Comparison of ENCODE assay signal across 17 cellular contexts in genomic region chr1:174971902-174972301, GRCh38. TPM values are rescaled to one million over a fixed set of nuclear protein-coding genes. Genes with fewer than 3 reads are reported as not detected.
DNase-seq lines count a peak whose midpoint lies in the region; TF ChIP-seq lines count a peak whose summit lies in the region.
"Had no signal": no experiment of that assay in that cellular context is flagged by ENCODE, and none has a peak within 500 bp of the region (broad histone marks: within the 10 kb centered on the region; RNA-seq: fewer than 3 reads in every experiment).

No MANE protein-coding gene starts in this region.

- no peaks in the 10 kb centered on the region for H3K27me3 ChIP-seq in stomach
- H3K27me3 ChIP-seq in sigmoid colon, result no peaks in the 10 kb centered on the region
- H3K27me3 ChIP-seq: heart right ventricle, tibial nerve had no signal

- no peak for TF ChIP-seq CTCF in stomach (IDR thresholded peaks at IDR 0.05)
- TF ChIP-seq CTCF in sigmoid colon (IDR thresholded peaks at IDR 0.05), result no peak

- peak overlapping the region in 3 of 5 donors; percentile 11 to 47 (median 31) for H3K27ac ChIP-seq in stomach
- no peak overlapping the region for H3K27ac ChIP-seq in sigmoid colon

- no peak for TF ChIP-seq EP300 in stomach (IDR thresholded peaks at IDR 0.05)
- TF ChIP-seq EP300 in sigmoid colon (IDR thresholded peaks at IDR 0.05), result no peak

- H3K36me3 ChIP-seq in stomach, result peaks cover 0 to 36% (median 7%) of the 10 kb centered on the region in 4 donors
- no peaks in the 10 kb centered on the region for H3K36me3 ChIP-seq in sigmoid colon

- 26 to 65% (median 39%) methylated on average over 2 of the region's 2 CpGs for WGBS in stomach, 5 donors
- 86 to 89% methylated on average over 2 of the region's 2 CpGs for WGBS in sigmoid colon, 2 donors

- H3K27ac Mint-ChIP-seq in T-helper 1 cell treated with Interleukin-12 subunit alpha and Interleukin-12 subunit beta and Interleukin-4 antibody, amounts not matched to agents 30 μg/mL and 1 μg/mL, for 36 hours, result peak overlapping the region; percentile 67
- peak overlapping the region; percentile 5 to 92 (median 88) for H3K27ac Mint-ChIP-seq in immature natural killer cell

- no peaks in the 10 kb centered on the region for H3K27me3 Mint-ChIP-seq in T-helper 1 cell treated with Interleukin-12 subunit alpha and Interleukin-12 subunit beta and Interleukin-4 antibody, amounts not matched to agents 30 μg/mL and 1 μg/mL, for 36 hours (ENCODE audit: low read depth)
- H3K27me3 Mint-ChIP-seq in immature natural killer cell (ENCODE audit: low read depth in 3 of 3), result peaks cover 10 to 21% (median 20%) of the 10 kb centered on the region in 3 donors
- H3K27me3 Mint-ChIP-seq: activated T-cell treated with anti-CD3 and anti-CD28 coated beads, Interleukin-2, amount 50 U/mL, for 24 hours had no signal

- TF ChIP-seq POLR2A in stomach (IDR thresholded peaks at IDR 0.05) (no peak), sigmoid colon (IDR thresholded peaks at IDR 0.05) (no peak)

- H3K4me3 Mint-ChIP-seq in T-helper 1 cell treated with Interleukin-12 subunit alpha and Interleukin-12 subunit beta and Interleukin-4 antibody, amounts not matched to agents 30 μg/mL and 1 μg/mL, for 36 hours, result no peak overlapping the region
- peak overlapping the region; percentile 55 to 79 (median 68) for H3K4me3 Mint-ChIP-seq in immature natural killer cell
- H3K4me3 Mint-ChIP-seq: activated T-cell treated with anti-CD3 and anti-CD28 coated beads, Interleukin-2, amount 50 U/mL, for 24 hours had no signal

- no peaks in the 10 kb centered on the region for H3K9me3 Mint-ChIP-seq in T-helper 1 cell treated with Interleukin-12 subunit alpha and Interleukin-12 subunit beta and Interleukin-4 antibody, amounts not matched to agents 30 μg/mL and 1 μg/mL, for 36 hours
- no peaks in the 10 kb centered on the region for H3K9me3 Mint-ChIP-seq in immature natural killer cell
- H3K9me3 Mint-ChIP-seq: activated T-cell treated with anti-CD3 and anti-CD28 coated beads, Interleukin-2, amount 50 U/mL, for 24 hours had no signal

- no peak overlapping the region for H3K4me3 ChIP-seq in stomach
- no peak overlapping the region for H3K4me3 ChIP-seq in sigmoid colon
- H3K4me3 ChIP-seq: heart right ventricle, tibial nerve had no signal

- no peaks in the 10 kb centered on the region for H3K9me3 ChIP-seq in stomach
- H3K9me3 ChIP-seq in sigmoid colon, result no peaks in the 10 kb centered on the region
- H3K9me3 ChIP-seq: Caco-2, heart right ventricle, tibial nerve had no signal

- H3K4me1 ChIP-seq in stomach (peaks cover 7 to 46% (median 36%) of the 10 kb centered on the region in 4 donors), sigmoid colon (peaks cover 0 to 10% (median 4%) of the 10 kb centered on the region in 4 donors)

- intact Hi-C loops in stomach (cut with DNase I; ENCODE audit: low total_unique reads), result no loop called here
- intact Hi-C loops in sigmoid colon (cut with DNase I), result no loop called here

- peaks cover 50% of the 10 kb centered on the region for H3K36me3 Mint-ChIP-seq in T-helper 1 cell treated with Interleukin-12 subunit alpha and Interleukin-12 subunit beta and Interleukin-4 antibody, amounts not matched to agents 30 μg/mL and 1 μg/mL, for 36 hours (ENCODE audit: low read depth)
- peaks cover 26 to 34% (median 33%) of the 10 kb centered on the region in 3 donors for H3K36me3 Mint-ChIP-seq in immature natural killer cell

- DNase-seq in T-helper 1 cell, result no peak
- peak; percentile 46 for DNase-seq in RPMI8226
- no peak for DNase-seq in immature natural killer cell
- no peak for DNase-seq in stomach
- DNase-seq in SIG-M5 (lab: John Stamatoyannopoulos, UW), result no peak
- DNase-seq in effector CD4-positive, alpha-beta T cell, result no peak
- DNase-seq in sigmoid colon, result no peak
- DNase-seq: activated CD4-positive, CD25-positive, alpha-beta regulatory T cell treated with anti-CD3 and anti-CD28 coated beads, Interleukin-2, amount 50 U/mL, for 72 hours; activated T-cell treated with anti-CD3 and anti-CD28 coated beads, Interleukin-2, amount 50 U/mL, for 24 hours; Caco-2; GF-D8; heart right ventricle; kidney glomerular epithelial cell; NCI-H1092; NCI-H2227 treated with DMSO at 0.1 percent for 48 hours had no signal

- peaks cover 61% of the 10 kb centered on the region for H3K4me1 Mint-ChIP-seq in T-helper 1 cell treated with Interleukin-12 subunit alpha and Interleukin-12 subunit beta and Interleukin-4 antibody, amounts not matched to agents 30 μg/mL and 1 μg/mL, for 36 hours (ENCODE audit: low read depth)
- H3K4me1 Mint-ChIP-seq in immature natural killer cell, result peaks cover 72 to 89% of the 10 kb centered on the region in 2 donors

RNA-seq across cellular contexts. Expression of gene CACYBP, which starts 27.8 kb away (rescaled TPM):
- polyA plus RNA-seq in immature natural killer cell, result 100 to 1,000 TPM; 131 to 160 (median 135) TPM
- 100 to 1,000 TPM in 3 of 5 donors, 10 to 100 TPM in 2; 16.5 to 317 (median 125) TPM for total RNA-seq in stomach
- polyA plus RNA-seq in stomach, result 10 to 100 TPM; 38.2 to 64.4 (median 63.8) TPM
- 100 to 1,000 TPM in 1 of 4 donors, 10 to 100 TPM in 3; 41.3 to 107 (median 85.7) TPM for total RNA-seq in sigmoid colon
- 10 to 100 TPM; 75.7 to 87.1 (median 77.2) TPM for polyA plus RNA-seq in sigmoid colon

RNA-seq across cellular contexts. Expression of gene MRPS14, which starts 51.3 kb away (rescaled TPM):
- polyA plus RNA-seq in immature natural killer cell, result 10 to 100 TPM; 42.5 to 52.1 (median 44.4) TPM
- 10 to 100 TPM in 3 of 5 donors, 1 to 10 TPM in 2; 7.0 to 45.9 (median 12.5) TPM for total RNA-seq in stomach
- polyA plus RNA-seq in stomach, result 10 to 100 TPM; 20.3 to 28.3 (median 24.3) TPM
- 10 to 100 TPM; 17.5 to 36.0 (median 24.3) TPM for total RNA-seq in sigmoid colon
- 10 to 100 TPM; 25.2 to 28.9 (median 28.7) TPM for polyA plus RNA-seq in sigmoid colon

Comparison
In these comparisons a context has a peak if more than half of its experiments do, and no peak if none do; other contexts are left out.
1. H3K27ac ChIP-seq: peak in stomach (3 of 5); none in sigmoid colon (0 of 4).